Comparison of ENCODE assay signal across 28 cellular contexts in the genomic region with DNA sequence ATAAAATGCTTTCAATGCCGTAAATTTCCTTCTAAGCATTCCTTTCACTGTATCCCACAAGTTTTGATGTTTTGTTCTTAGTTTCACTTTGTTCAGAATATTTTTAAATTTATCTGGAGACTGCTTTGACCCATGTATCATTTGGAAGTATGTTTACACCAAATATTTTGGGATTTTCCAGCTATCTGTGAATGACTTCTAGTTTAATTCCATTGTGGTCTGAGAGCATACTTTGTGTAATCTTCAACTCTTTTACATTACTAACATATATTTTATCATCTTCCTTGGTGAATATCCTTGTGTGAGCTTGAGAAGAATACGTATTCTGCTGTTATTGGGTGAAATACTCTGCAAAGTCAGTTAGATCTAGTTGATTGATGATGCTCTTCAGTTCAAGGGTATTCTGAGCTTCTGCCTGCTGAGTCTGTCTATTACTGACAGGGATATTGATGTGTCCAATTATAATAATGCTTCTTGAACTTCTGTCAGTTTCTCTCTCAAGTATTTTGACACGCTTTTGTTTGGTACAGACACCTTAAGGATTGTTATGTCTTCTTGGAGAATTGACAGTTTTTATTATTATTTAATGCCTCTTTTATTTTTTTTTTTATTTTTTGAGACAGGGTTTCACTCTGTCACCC. TPM values are rescaled to one million over a fixed set of nuclear protein-coding genes. Genes with fewer than 3 reads are reported as not detected.
DNase-seq lines count a peak whose midpoint lies in the region; ATAC-seq, FAIRE-seq and TF ChIP-seq lines count a peak whose summit lies in the region.
"Had no signal": no experiment of that assay in that cellular context is flagged by ENCODE, and none has a peak within 500 bp of the region (broad histone marks: within the 10 kb centered on the region; RNA-seq: fewer than 3 reads in every experiment).

No MANE protein-coding gene starts in this region.

- FAIRE-seq in pancreas (lab: Jason Lieb, UNC), result no peak
- FAIRE-seq: H1, islet of Langerhans had no signal

- no peaks in the 10 kb centered on the region for H3K9me3 Mint-ChIP-seq in stimulated activated naive CD8-positive, alpha-beta T cell treated with anti-CD3 and anti-CD28 coated beads, Interleukin-15, amount 100 ng/mL, for 72 hours
- H3K9me3 Mint-ChIP-seq: IgD-negative memory B cell; neural crest cell; stimulated activated naive CD8-positive, alpha-beta T cell treated with anti-CD3 and anti-CD28 coated beads, Interleukin-15, Interleukin-2, amounts not matched to agents 100 ng/mL and 50 ng/mL, for 24 hours had no signal

- H3K4me3 ChIP-seq in iPS-20b (ENCODE audit: low read length) (no peak overlapping the region), subcutaneous abdominal adipose tissue (ENCODE audit: low read depth in 1 of 5, low read length in 5 of 5) (peak overlapping the region in 1 of 5 donors; percentile 19), pancreas (no peak overlapping the region)
- H3K4me3 ChIP-seq: lower lobe of right lung, vagina had no signal

- ATAC-seq in stimulated activated naive CD8-positive, alpha-beta T cell treated with anti-CD3 and anti-CD28 coated beads, Interleukin-15, amount 100 ng/mL, for 72 hours, result no peak
- ATAC-seq in stimulated activated naive CD8-positive, alpha-beta T cell treated with anti-CD3 and anti-CD28 coated beads, Interleukin-15, Interleukin-2, amounts not matched to agents 100 U/mL and 50 U/mL, for 24 hours, result no peak
- ATAC-seq in pancreas, result no peak
- no peak for ATAC-seq in GM21390 (IDR thresholded peaks at IDR 0.05; ENCODE audit: unreplicated experiment)
- ATAC-seq: lower lobe of right lung had no signal

- H3K27ac Mint-ChIP-seq in stimulated activated naive CD8-positive, alpha-beta T cell treated with anti-CD3 and anti-CD28 coated beads, Interleukin-15, amount 100 ng/mL, for 72 hours, result no peak overlapping the region
- H3K27ac Mint-ChIP-seq: activated CD4-positive, alpha-beta T cell treated with anti-CD3 and anti-CD28 coated beads, Interleukin-2, amount 10 ng/mL, durations not matched to agents 7 days and 5 days; brain; stimulated activated naive CD8-positive, alpha-beta T cell treated with anti-CD3 and anti-CD28 coated beads, Interleukin-15, Interleukin-2, amounts not matched to agents 100 ng/mL and 50 ng/mL, for 24 hours had no signal

- peak overlapping the region; percentile 31 to 46 for H3K4me3 Mint-ChIP-seq in stimulated activated naive CD8-positive, alpha-beta T cell treated with anti-CD3 and anti-CD28 coated beads, Interleukin-15, amount 100 ng/mL, for 72 hours
- H3K4me3 Mint-ChIP-seq: activated CD4-positive, alpha-beta T cell treated with anti-CD3 and anti-CD28 coated beads, Interleukin-2, amount 10 ng/mL, durations not matched to agents 7 days and 5 days; brain; neural crest cell; stimulated activated naive CD8-positive, alpha-beta T cell treated with anti-CD3 and anti-CD28 coated beads, Interleukin-15, Interleukin-2, amounts not matched to agents 100 ng/mL and 50 ng/mL, for 24 hours had no signal

- H3K27me3 ChIP-seq in iPS-20b (ENCODE audit: insufficient read depth, low read length), result no peaks in the 10 kb centered on the region
- H3K27me3 ChIP-seq in subcutaneous abdominal adipose tissue (ENCODE audit: control insufficient read depth in 5 of 5, insufficient read depth in 4 of 5, low read length in 5 of 5), result no peaks in the 10 kb centered on the region
- no peaks in the 10 kb centered on the region for H3K27me3 ChIP-seq in pancreas
- H3K27me3 ChIP-seq: vagina had no signal

- DNase-seq in stimulated activated naive CD8-positive, alpha-beta T cell treated with anti-CD3 and anti-CD28 coated beads, Interleukin-15, amount 100 ng/mL, for 72 hours, result no peak
- DNase-seq in stimulated activated naive CD8-positive, alpha-beta T cell treated with anti-CD3 and anti-CD28 coated beads, Interleukin-15, Interleukin-2, amounts not matched to agents 100 U/mL and 50 U/mL, for 24 hours, result no peak
- DNase-seq in amniotic epithelial cell (ENCODE audit: low read depth), result peak; percentile 73
- no peak for DNase-seq in NCI-H146 (lab: John Stamatoyannopoulos, UW)
- DNase-seq in pancreas, result no peak
- DNase-seq: ACHN; activated CD4-positive, alpha-beta T cell treated with anti-CD3 and anti-CD28 coated beads, Interleukin-2, amount 10 ng/mL, durations not matched to agents 7 days and 5 days; activated naive CD4-positive, alpha-beta T cell treated with Interleukin-2 at 50 U/mL for 16 hours; activated T-cell treated with anti-CD3 and anti-CD28 coated beads for 4 hours; cortex of kidney; EL; erythroblast; lower lobe of right lung; NCI-H1048; NCI-H2171 treated with DMSO at 0.1 percent for 48 hours; retina; SK-N-SH; stimulated activated CD4-positive, alpha-beta T cell treated with anti-CD3 and anti-CD28 coated beads, Interleukin-15, amount 100 ng/mL, for 24 hours had no signal

- TF ChIP-seq CTCF in pancreas (IDR thresholded peaks at IDR 0.05), result no peak

- H3K9ac ChIP-seq in iPS-20b (ENCODE audit: low read depth, low read length), result no peak overlapping the region
- peak overlapping the region in 1 of 5 donors; percentile 24 for H3K9ac ChIP-seq in subcutaneous abdominal adipose tissue (ENCODE audit: low read length in 5 of 5)
- H3K9ac ChIP-seq: SK-N-SH had no signal

- WGBS in pancreas, 2 donors, result 93 to 94% methylated on average over 3 of the region's 3 CpGs

- H3K36me3 ChIP-seq in iPS-20b (ENCODE audit: insufficient read depth, low read depth, low read length), result no peaks in the 10 kb centered on the region
- no peaks in the 10 kb centered on the region for H3K36me3 ChIP-seq in subcutaneous abdominal adipose tissue (ENCODE audit: control insufficient read depth in 5 of 5, insufficient read depth in 5 of 5, low read length in 5 of 5)
- H3K36me3 ChIP-seq in pancreas, result no peaks in the 10 kb centered on the region
- H3K36me3 ChIP-seq: lower lobe of right lung, vagina had no signal

- H3K27me3 Mint-ChIP-seq in stimulated activated naive CD8-positive, alpha-beta T cell treated with anti-CD3 and anti-CD28 coated beads, Interleukin-15, amount 100 ng/mL, for 72 hours, result no peaks in the 10 kb centered on the region
- H3K27me3 Mint-ChIP-seq: activated CD4-positive, alpha-beta T cell treated with anti-CD3 and anti-CD28 coated beads, Interleukin-2, amount 10 ng/mL, durations not matched to agents 7 days and 5 days; brain; IgD-negative memory B cell; stimulated activated naive CD8-positive, alpha-beta T cell treated with anti-CD3 and anti-CD28 coated beads, Interleukin-15, Interleukin-2, amounts not matched to agents 100 ng/mL and 50 ng/mL, for 24 hours had no signal

- H3K27ac ChIP-seq in iPS-20b (ENCODE audit: low read length) (peak overlapping the region; percentile 5), subcutaneous abdominal adipose tissue (ENCODE audit: low read depth, low read length) (peak overlapping the region; percentile 24), pancreas (no peak overlapping the region)
- H3K27ac ChIP-seq: lower lobe of right lung, vagina had no signal

- no peaks in the 10 kb centered on the region for H3K9me3 ChIP-seq in iPS-20b (ENCODE audit: insufficient read depth, low read depth, low read length)
- H3K9me3 ChIP-seq in subcutaneous abdominal adipose tissue (ENCODE audit: control insufficient read depth in 5 of 5, low read length in 5 of 5), result no peaks in the 10 kb centered on the region
- H3K9me3 ChIP-seq in pancreas, result no peaks in the 10 kb centered on the region
- H3K9me3 ChIP-seq: lower lobe of right lung, SK-N-SH, vagina had no signal

- peaks cover 80% of the 10 kb centered on the region for H3K4me1 Mint-ChIP-seq in stimulated activated naive CD8-positive, alpha-beta T cell treated with anti-CD3 and anti-CD28 coated beads, Interleukin-15, amount 100 ng/mL, for 72 hours

- intact Hi-C loops in pancreas (cut with DNase I), result no loop called here

- H3K4me1 ChIP-seq in iPS-20b (ENCODE audit: insufficient read depth, low read length), result peaks cover 36% of the 10 kb centered on the region
- peaks cover 0 to 57% (median 39%) of the 10 kb centered on the region in 5 donors for H3K4me1 ChIP-seq in subcutaneous abdominal adipose tissue (ENCODE audit: control insufficient read depth in 5 of 5, insufficient read depth in 5 of 5, low read length in 5 of 5)
- peaks cover 8 to 36% (median 31%) of the 10 kb centered on the region in 3 donors for H3K4me1 ChIP-seq in pancreas

RNA-seq across cellular contexts. Expression of a gene that starts 31.6 kb away (rescaled TPM):
- total RNA-seq in pancreas, result 10 to 100 TPM; 14.5 to 30.2 (median 23.4) TPM
- 1 to 10 TPM; 7.0 to 10.0 TPM for polyA plus RNA-seq in pancreas

Comparison
In these comparisons a context has a peak if more than half of its experiments do, and no peak if none do; other contexts are left out.
1. H3K27ac ChIP-seq: peak in iPS-20b (single experiment) and subcutaneous abdominal adipose tissue (single experiment); none in pancreas (0 of 4).